Comparison of ENCODE assay signal across 8 cellular contexts in the genomic region with DNA sequence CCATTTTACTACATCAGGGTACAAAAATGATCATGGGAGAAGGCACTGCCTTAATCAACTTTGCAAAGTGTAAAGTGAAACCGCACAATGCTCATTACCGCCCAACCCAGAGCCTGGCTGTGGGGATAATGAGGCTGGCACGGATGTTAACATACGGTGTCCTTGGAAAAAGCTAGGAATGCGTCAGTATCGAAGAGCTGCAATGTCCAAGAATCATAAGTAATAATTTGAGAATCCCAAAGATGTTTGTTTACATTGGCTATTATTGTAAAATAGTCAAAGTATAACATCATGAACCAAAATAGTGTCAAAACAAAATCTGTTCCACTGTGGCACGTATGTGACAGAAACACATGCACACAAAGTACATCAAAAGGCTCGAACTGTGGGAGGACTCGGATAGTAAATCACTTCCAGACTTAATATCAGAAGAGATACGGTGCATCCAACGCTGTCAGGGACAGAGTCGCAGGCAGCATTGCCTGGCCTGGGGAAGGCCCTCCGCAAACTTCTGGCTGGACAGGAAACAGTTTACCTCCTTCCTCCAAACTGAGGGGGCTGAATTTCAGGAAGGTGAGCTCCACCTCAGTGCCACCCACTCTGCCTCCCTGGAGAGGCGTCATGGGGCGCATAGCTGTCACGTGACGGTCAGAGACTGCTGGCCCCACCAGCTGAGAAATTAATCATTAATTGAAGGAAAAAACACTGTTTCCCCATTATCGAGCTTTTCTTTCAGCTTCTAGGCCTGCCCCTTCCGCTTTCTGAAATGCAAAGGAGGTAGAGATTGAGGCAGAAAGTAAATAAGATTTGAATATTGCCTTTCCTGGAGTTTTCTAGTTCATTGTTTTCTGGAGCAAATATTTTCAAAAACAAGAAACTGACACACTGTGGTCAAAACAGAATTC. TPM values are rescaled to one million over a fixed set of nuclear protein-coding genes. Genes with fewer than 3 reads are reported as not detected.
A peak's percentile ranks its signal among the peaks of the same experiment; 100 is the strongest.
DNase-seq lines count a peak whose midpoint lies in the region; FAIRE-seq and TF ChIP-seq lines count a peak whose summit lies in the region.

No MANE protein-coding gene starts in this region.

- no peak overlapping the region; the same call in 1 of the 2 replicates for H3K18ac ChIP-seq in H1 (ENCODE audit: extremely low read depth, low read length)

- H4K5ac ChIP-seq in H1 (ENCODE audit: insufficient read length, low read depth, low read length), result peak overlapping the region; percentile 64

- peak overlapping the region; percentile 57 for H2BK120ac ChIP-seq in H1 (replicated peaks; ENCODE audit: low read depth, low read length)

- H3K9me3 ChIP-seq in HEK293 (ENCODE audit: control insufficient read depth, insufficient read depth, low read depth, low read length) (no peaks in the 10 kb centered on the region), Peyer's patch (peaks cover 0 to 3% (median 1%) of the 10 kb centered on the region in 4 donors), H1 (ENCODE audit: insufficient read depth in 2 of 2, low read depth in 1 of 2, low read length in 1 of 2) (peaks cover 0 to 2% of the 10 kb centered on the region in 2 experiments; a peak in 1 of 4 replicates), mucosa of stomach (ENCODE audit: control insufficient read depth, low read length) (no peaks in the 10 kb centered on the region)

- peak overlapping the region; percentile 80; the same call in 1 of the 2 replicates for H2BK20ac ChIP-seq in H1 (ENCODE audit: low read length)

- H2BK5ac ChIP-seq in H1 (ENCODE audit: low read depth, low read length), result 0 out of 2 replicates have a peak overlapping the region, but pooled peaks have one; percentile 46

- peak overlapping the region; percentile 20 for H3K56ac ChIP-seq in H1 (replicated peaks; ENCODE audit: insufficient read length, low read depth, low read length)

- H3K4ac ChIP-seq in H1 (replicated peaks; ENCODE audit: insufficient read length, low read depth, low read length), result peak overlapping the region; percentile 61

- H3K4me2 ChIP-seq in H1 (ENCODE audit: insufficient read depth in 1 of 2, low read depth in 2 of 2, low read length in 2 of 2), result peak overlapping the region; percentile 81 to 97

- CTCF ChIA-PET in HEK293 (lab: Yijun Ruan, JAX) (interaction anchor here (0.6 to 1.2 kb wide), 5 partner anchors 13 to 1583 kb away, joined by 3 to 5 read pairs (median 4); no protein-coding TSS in a partner anchor), H1 (lab: Charles Lee; ENCODE audit: partially characterized antibody) (interaction anchor here (0.5 to 2.5 kb wide), 15 partner anchors 13 to 1253 kb away, joined by 3 to 7 read pairs (median 3); no protein-coding TSS in a partner anchor)

- FAIRE-seq in H1 (lab: Jason Lieb, UNC), result no peak

- 39% methylated on average over 19 of the region's 19 CpGs; no CpG with 5 or more reads in 1 of the 2 experiments for WGBS in H1 (ENCODE audit: extremely low coverage in 1 of 2, insufficient coverage in 1 of 2, insufficient read length in 1 of 2, insufficient replicate concordance in 2 of 2, low coverage in 1 of 2, low lambda C conversion rate in 2 of 2, missing lambda C conversion rate in 1 of 2), 2 experiments

- POLR2A ChIA-PET in HEK293 (lab: Yijun Ruan, JAX) (interaction anchor here (0.6 to 2.9 kb wide), 8 partner anchors 75 to 510 kb away, joined by 3 to 21 read pairs (median 4); no protein-coding TSS in a partner anchor), H1 (lab: Charles Lee; ENCODE audit: partially characterized antibody) (interaction anchor here (0.5 to 4.1 kb wide), 19 partner anchors 10 to 1582 kb away, joined by 3 to 23 read pairs (median 4); no protein-coding TSS in a partner anchor)

- H4K20me1 ChIP-seq in H1 (replicated peaks in 1 of 2; ENCODE audit: control insufficient read depth in 1 of 2, insufficient read depth in 2 of 2, low read length in 2 of 2), result peaks cover 10 to 11% of the 10 kb centered on the region in 2 experiments

- no peaks in the 10 kb centered on the region for H3K79me1 ChIP-seq in H1 (ENCODE audit: low read depth, low read length)

- H3K23me2 ChIP-seq in H1 (ENCODE audit: low read depth, low read length), result peaks cover 46% of the 10 kb centered on the region

- H3K27me3 ChIP-seq in Peyer's patch, result no peaks in the 10 kb centered on the region
- H3K27me3 ChIP-seq in H1 (replicated peaks in 1 of 4; ENCODE audit: control insufficient read depth in 3 of 4, extremely low read depth in 1 of 4, insufficient read depth in 3 of 4, low read length in 3 of 4), result peaks cover 11 to 56% (median 43%) of the 10 kb centered on the region in 4 experiments
- no peaks in the 10 kb centered on the region for H3K27me3 ChIP-seq in mucosa of stomach (ENCODE audit: control insufficient read depth, insufficient read depth, low read length)

- peak overlapping the region; percentile 98; the same call in 1 of the 2 replicates for H2BK12ac ChIP-seq in H1 (ENCODE audit: low read depth, low read length)

- H3K27ac ChIP-seq in HEK293 (ENCODE audit: extremely low read depth, low read depth, low read length) (peak overlapping the region; percentile 97), Peyer's patch (peak overlapping the region; percentile 71 to 100 (median 96)), H1 (ENCODE audit: low read depth, low read length) (no peak overlapping the region)

- no peak overlapping the region for H2BK15ac ChIP-seq in H1 (ENCODE audit: low read length)

- H3K79me2 ChIP-seq in H1 (ENCODE audit: control insufficient read depth in 1 of 2, insufficient read depth in 2 of 2, low read length in 2 of 2), result peaks cover 3 to 17% of the 10 kb centered on the region in 2 experiments; a peak in 3 of 4 replicates

- no peak overlapping the region for H2AFZ ChIP-seq in H1 (ENCODE audit: low read length)

- peak overlapping the region; percentile 73; the same call in 1 of the 2 replicates for H4K8ac ChIP-seq in H1 (ENCODE audit: extremely low read depth, insufficient read depth, low read length)

- no peak for TF ChIP-seq EP300 in H1 (IDR thresholded peaks at IDR 0.05; ENCODE audit: borderline replicate concordance in 1 of 2, low read depth in 2 of 2, low read length in 2 of 2)

- H3K23ac ChIP-seq in H1 (ENCODE audit: insufficient read length), result no peak overlapping the region

- no peak overlapping the region; the same call in 1 of the 2 replicates for H3K4me3 ChIP-seq in HEK293 (ENCODE audit: low read depth, low read length)
- peak overlapping the region in 2 of 4 donors; percentile 71 to 77 for H3K4me3 ChIP-seq in Peyer's patch
- H3K4me3 ChIP-seq in H1 (ENCODE audit: extremely low read depth in 1 of 4, insufficient read depth in 2 of 4, low read depth in 3 of 4, low read length in 4 of 4), result peak overlapping the region; percentile 48 to 69 (median 60); a peak in 5 of 8 replicates
- H3K4me3 ChIP-seq in mucosa of stomach (ENCODE audit: low read length), result peak overlapping the region; percentile 82

- no peak for TF ChIP-seq RAD21 in H1 (IDR thresholded peaks at IDR 0.05 in 1 of 2, conservative IDR thresholded peaks at IDR 0.05 in 1 of 2; ENCODE audit: low read depth in 2 of 2, low read length in 2 of 2)

- TF ChIP-seq CTCF in HEK293 (tag by site-specific recombination; IDR thresholded peaks at IDR 0.05) (no peak), Peyer's patch (IDR thresholded peaks at IDR 0.05) (no peak), H1 (IDR thresholded peaks at IDR 0.05; ENCODE audit: control extremely low read depth in 1 of 3, insufficient read depth in 1 of 3, low read depth in 1 of 3, low read length in 3 of 3) (no peak)

- peak overlapping the region in 1 of 4 experiments; percentile 34; a peak in 1 of 7 replicates for H3K9ac ChIP-seq in H1 (replicated peaks in 1 of 4; ENCODE audit: extremely low read depth in 1 of 4, low read depth in 3 of 4, low read length in 3 of 4)
- H3K9ac ChIP-seq in mucosa of stomach (ENCODE audit: low read length), result peak overlapping the region; percentile 97

- TF ChIP-seq POLR2A in Peyer's patch (IDR thresholded peaks at IDR 0.05) (peak; percentile 71 to 86), H1 (IDR thresholded peaks at IDR 0.05; ENCODE audit: control extremely low read depth in 1 of 2, low read depth in 2 of 2, low read length in 2 of 2) (peak in 1 of 2 experiments; percentile 10; a peak in 1 of 3 replicates)

- H3K36me3 ChIP-seq in HEK293 (ENCODE audit: control insufficient read depth in 2 of 2, insufficient read depth in 1 of 2, low read length in 2 of 2), result peaks cover 0 to 18% of the 10 kb centered on the region in 2 experiments; a peak in 1 of 3 replicates
- H3K36me3 ChIP-seq in Peyer's patch, result no peaks in the 10 kb centered on the region
- peaks cover 0 to 7% (median 0%) of the 10 kb centered on the region in 4 experiments; a peak in 3 of 8 replicates for H3K36me3 ChIP-seq in H1 (ENCODE audit: control insufficient read depth in 2 of 4, insufficient read depth in 4 of 4, low read length in 3 of 4)
- H3K36me3 ChIP-seq in mucosa of stomach (ENCODE audit: control insufficient read depth, insufficient read depth, low read length), result no peaks in the 10 kb centered on the region

- peak; percentile 28 for DNase-seq in Ammon's horn (ENCODE audit: low spot score)
- peak in 2 of 3 donors; percentile 82 to 86 for DNase-seq in Peyer's patch
- DNase-seq in H1 (ENCODE audit: low read depth in 1 of 2, low spot score in 2 of 2), result no peak
- DNase-seq in mesenteric fat pad (ENCODE audit: low spot score), result no peak
- no peak for DNase-seq in Kasumi-1 (lab: John Stamatoyannopoulos, UW)
- no peak for DNase-seq in AG08396 (ENCODE audit: low spot score)

- H2AK5ac ChIP-seq in H1 (ENCODE audit: low read depth, low read length), result peak overlapping the region; percentile 96; the same call in 1 of the 2 replicates

- peak overlapping the region; percentile 76 for H4K91ac ChIP-seq in H1 (replicated peaks; ENCODE audit: insufficient read length, low read length)

- no peak overlapping the region for H3K14ac ChIP-seq in H1 (ENCODE audit: insufficient read length)

- H3K4me1 ChIP-seq in HEK293 (ENCODE audit: control insufficient read depth, insufficient read depth, low read length), result peaks cover 8% of the 10 kb centered on the region
- peaks cover 0 to 18% (median 6%) of the 10 kb centered on the region in 4 donors for H3K4me1 ChIP-seq in Peyer's patch
- peaks cover 7 to 40% (median 20%) of the 10 kb centered on the region in 4 experiments for H3K4me1 ChIP-seq in H1 (replicated peaks in 1 of 4; ENCODE audit: control insufficient read depth in 3 of 4, insufficient read depth in 4 of 4, low read length in 3 of 4)
- H3K4me1 ChIP-seq in mucosa of stomach (ENCODE audit: control insufficient read depth, insufficient read depth, low read length), result peaks cover 13% of the 10 kb centered on the region

RNA-seq across cellular contexts. Expression of a gene that starts 1.8 kb away (rescaled TPM):
- 100 to 1,000 TPM; 143 to 391 (median 188) TPM for total RNA-seq in Peyer's patch
- total RNA-seq in H1 (2021; fragmentation: NEBNext Ultra II Directional; extraction: Animal tissue kit (Norgen Biotek cat#: 25700)), result 36.7 and 37.1 TPM in 2 replicates
- 163 and 214 TPM in 2 replicates for polyA plus RNA-seq in H1 (2011; rRNA removed)
- polyA plus RNA-seq in H1 (2011; cell fraction: cytosol; rRNA removed), result 163 TPM
- 221 TPM for polyA plus RNA-seq in H1 (2011; cell fraction: nucleus; rRNA removed)
- polyA plus RNA-seq in H1 (2012, experiment 1 of 2), result 58.1 to 89.9 TPM (median 65.4 TPM) in 4 replicates
- 43.9 TPM for polyA plus RNA-seq in H1 (2012, experiment 2 of 2)
- 21.4 TPM for polyA plus RNA-seq in H1 (2013, experiment 1 of 2)
- polyA plus RNA-seq in H1 (2013, experiment 2 of 2), result 22.4 TPM
- 89.2 and 91.6 TPM in 2 replicates for polyA minus RNA-seq in H1 (2011; rRNA and poly(A)+ RNA removed)
- 52.3 TPM for polyA minus RNA-seq in H1 (2011; cell fraction: cytosol; rRNA and poly(A)+ RNA removed)
- 89.9 TPM for polyA minus RNA-seq in H1 (2011; cell fraction: nucleus; rRNA and poly(A)+ RNA removed)
- total RNA-seq in mesenteric fat pad, result 169 TPM

Comparison
In these comparisons a context has a peak if more than half of its experiments do, and no peak if none do; other contexts are left out.
1. DNase-seq: peak in Ammon's horn (single experiment) and Peyer's patch (2 of 3); none in H1 (0 of 2), mesenteric fat pad (single experiment), Kasumi-1 (0 of 2) and AG08396 (single experiment).